ENCODE assay signal across 1 cellular context in the genomic region with DNA sequence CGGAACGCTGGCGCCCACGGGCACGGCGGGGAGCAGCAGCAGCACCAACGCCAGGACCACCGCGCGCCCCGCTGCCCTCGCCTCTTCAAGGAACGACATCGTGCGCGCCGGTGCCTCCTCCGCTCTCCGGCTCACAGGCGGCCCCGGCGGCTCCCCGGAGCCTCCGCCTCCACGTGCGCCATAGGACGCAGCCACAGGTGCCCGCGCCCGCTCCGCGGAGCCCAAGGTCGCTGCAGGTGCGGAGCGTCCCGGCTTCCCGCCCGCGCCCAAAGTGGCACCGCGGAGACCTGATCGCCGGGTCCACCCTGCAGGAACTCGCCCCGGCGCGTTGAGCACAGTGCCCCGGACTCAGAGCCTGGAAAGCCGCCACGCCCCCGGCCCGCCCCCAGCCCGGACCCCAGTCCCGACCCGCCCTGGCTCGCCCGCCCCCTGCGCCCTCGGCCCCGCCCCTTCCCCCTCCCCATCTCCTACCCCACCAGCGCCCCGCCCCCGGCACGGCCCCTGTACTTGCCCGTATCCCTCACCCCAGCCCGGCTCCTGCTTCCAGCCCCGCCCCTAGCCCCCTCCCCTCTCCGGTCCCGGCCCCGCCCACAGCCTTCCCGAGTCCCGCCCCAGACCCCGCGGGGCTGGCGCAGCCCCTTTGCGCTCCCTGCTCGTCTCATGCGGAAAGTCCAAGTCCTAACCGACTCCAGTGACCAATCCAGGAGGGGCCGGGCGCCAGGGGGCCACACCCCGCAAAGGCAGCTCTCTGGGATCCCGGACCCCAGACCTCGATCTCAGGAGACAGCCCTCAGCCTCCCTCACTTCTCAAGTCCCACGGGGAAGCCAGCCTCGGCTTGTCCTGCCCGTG.
TF ChIP-seq lines count a peak whose summit lies in the region.

A gene with protein sequence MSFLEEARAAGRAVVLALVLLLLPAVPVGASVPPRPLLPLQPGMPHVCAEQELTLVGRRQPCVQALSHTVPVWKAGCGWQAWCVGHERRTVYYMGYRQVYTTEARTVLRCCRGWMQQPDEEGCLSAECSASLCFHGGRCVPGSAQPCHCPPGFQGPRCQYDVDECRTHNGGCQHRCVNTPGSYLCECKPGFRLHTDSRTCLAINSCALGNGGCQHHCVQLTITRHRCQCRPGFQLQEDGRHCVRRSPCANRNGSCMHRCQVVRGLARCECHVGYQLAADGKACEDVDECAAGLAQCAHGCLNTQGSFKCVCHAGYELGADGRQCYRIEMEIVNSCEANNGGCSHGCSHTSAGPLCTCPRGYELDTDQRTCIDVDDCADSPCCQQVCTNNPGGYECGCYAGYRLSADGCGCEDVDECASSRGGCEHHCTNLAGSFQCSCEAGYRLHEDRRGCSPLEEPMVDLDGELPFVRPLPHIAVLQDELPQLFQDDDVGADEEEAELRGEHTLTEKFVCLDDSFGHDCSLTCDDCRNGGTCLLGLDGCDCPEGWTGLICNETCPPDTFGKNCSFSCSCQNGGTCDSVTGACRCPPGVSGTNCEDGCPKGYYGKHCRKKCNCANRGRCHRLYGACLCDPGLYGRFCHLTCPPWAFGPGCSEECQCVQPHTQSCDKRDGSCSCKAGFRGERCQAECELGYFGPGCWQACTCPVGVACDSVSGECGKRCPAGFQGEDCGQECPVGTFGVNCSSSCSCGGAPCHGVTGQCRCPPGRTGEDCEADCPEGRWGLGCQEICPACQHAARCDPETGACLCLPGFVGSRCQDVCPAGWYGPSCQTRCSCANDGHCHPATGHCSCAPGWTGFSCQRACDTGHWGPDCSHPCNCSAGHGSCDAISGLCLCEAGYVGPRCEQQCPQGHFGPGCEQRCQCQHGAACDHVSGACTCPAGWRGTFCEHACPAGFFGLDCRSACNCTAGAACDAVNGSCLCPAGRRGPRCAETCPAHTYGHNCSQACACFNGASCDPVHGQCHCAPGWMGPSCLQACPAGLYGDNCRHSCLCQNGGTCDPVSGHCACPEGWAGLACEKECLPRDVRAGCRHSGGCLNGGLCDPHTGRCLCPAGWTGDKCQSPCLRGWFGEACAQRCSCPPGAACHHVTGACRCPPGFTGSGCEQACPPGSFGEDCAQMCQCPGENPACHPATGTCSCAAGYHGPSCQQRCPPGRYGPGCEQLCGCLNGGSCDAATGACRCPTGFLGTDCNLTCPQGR (N-terminal part only) (minus strand): TSS at position 339 of the 850 bp plus-strand sequence. CDS start 240 bp downstream, at position 99.

TF ChIP-seq in K562, 482 proteins besides CTCF, POLR2A, EP300 and RAD21 (continued from another document):
- TF ChIP-seq CSDE1 (IDR thresholded peaks at IDR 0.05), result no peak
- no peak for TF ChIP-seq ZNF280A (IDR thresholded peaks at IDR 0.05; ENCODE audit: low read depth, partially characterized antibody)
- no peak for TF ChIP-seq TRIM24 (IDR thresholded peaks at IDR 0.05)
- no peak for TF ChIP-seq POLR2G (IDR thresholded peaks at IDR 0.05; ENCODE audit: low read depth, low read length)
- TF ChIP-seq, protein P1, sequence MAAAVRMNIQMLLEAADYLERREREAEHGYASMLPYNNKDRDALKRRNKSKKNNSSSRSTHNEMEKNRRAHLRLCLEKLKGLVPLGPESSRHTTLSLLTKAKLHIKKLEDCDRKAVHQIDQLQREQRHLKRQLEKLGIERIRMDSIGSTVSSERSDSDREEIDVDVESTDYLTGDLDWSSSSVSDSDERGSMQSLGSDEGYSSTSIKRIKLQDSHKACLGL (CRISPR knock-in tag; IDR thresholded peaks at IDR 0.05; ENCODE audit: borderline replicate concordance, poor library complexity, severe bottlenecking), result no peak
- TF ChIP-seq HDAC6 (IDR thresholded peaks at IDR 0.05; ENCODE audit: low read depth, low read length), result no peak
- TF ChIP-seq, protein P2, sequence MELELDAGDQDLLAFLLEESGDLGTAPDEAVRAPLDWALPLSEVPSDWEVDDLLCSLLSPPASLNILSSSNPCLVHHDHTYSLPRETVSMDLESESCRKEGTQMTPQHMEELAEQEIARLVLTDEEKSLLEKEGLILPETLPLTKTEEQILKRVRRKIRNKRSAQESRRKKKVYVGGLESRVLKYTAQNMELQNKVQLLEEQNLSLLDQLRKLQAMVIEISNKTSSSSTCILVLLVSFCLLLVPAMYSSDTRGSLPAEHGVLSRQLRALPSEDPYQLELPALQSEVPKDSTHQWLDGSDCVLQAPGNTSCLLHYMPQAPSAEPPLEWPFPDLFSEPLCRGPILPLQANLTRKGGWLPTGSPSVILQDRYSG (tag; conservative IDR thresholded peaks at IDR 0.05; ENCODE audit: low read depth), result no peak
- TF ChIP-seq SIN3A (IDR thresholded peaks at IDR 0.05; ENCODE audit: borderline replicate concordance in 2 of 2, control insufficient read depth in 1 of 2, low read depth in 2 of 2, low read length in 2 of 2), result no peak
- no peak for TF ChIP-seq MAFK (IDR thresholded peaks at IDR 0.05; ENCODE audit: low read length)
- 0 out of 2 replicates have a peak, but pooled peaks have one; percentile 18 for TF ChIP-seq VEZF1 (CRISPR knock-in tag; IDR thresholded peaks at IDR 0.05)
- TF ChIP-seq MYC (IDR thresholded peaks at IDR 0.05; ENCODE audit: low read depth, low read length), result no peak
- no peak for TF ChIP-seq MYC (CRISPR knock-in tag; IDR thresholded peaks at IDR 0.05; ENCODE audit: borderline replicate concordance, low read depth)
- TF ChIP-seq ZBTB1 (CRISPR knock-in tag; IDR thresholded peaks at IDR 0.05; ENCODE audit: borderline replicate concordance, low read depth), result no peak
